In the genomic region with DNA sequence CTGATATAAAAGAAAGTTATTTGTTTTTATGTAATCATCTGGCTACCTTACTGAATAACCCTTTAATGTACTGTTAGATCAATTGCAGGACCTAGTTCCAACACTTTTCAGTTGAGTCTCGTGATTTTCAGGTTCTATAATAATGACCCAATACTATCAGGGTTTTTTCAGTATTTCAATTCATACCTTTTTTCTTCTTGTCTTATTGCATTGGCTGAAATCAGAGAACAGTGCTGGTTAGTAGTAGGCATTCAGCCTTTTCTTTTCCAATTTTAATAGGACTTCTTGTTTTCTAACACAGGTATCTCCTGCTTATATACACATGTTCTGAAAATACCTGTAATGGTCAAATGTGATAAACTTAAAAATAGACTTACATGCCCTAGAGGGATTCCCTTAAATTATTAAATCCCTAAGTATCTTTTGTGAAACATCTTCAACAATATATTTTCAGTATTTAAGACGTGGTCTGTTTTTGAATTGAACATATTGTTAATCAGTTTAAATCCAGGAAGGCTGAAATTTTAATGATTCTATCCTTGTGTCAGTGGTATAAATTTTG, we compare ENCODE assay signal across 40 cellular contexts. TPM values are rescaled to one million over a fixed set of nuclear protein-coding genes. Genes with fewer than 3 reads are reported as not detected.
"Had no signal": no experiment of that assay in that cellular context is flagged by ENCODE, and none has a peak within 500 bp of the region (broad histone marks: within the 10 kb centered on the region; RNA-seq: fewer than 3 reads in every experiment).

No MANE protein-coding gene starts in this region.

- H3K4me3 ChIP-seq: adrenal gland, ascending aorta, body of pancreas, breast epithelium, cardiac muscle cell had no signal

- H3K27ac Mint-ChIP-seq: activated naive CD4-positive, alpha-beta T cell treated with anti-CD3 and anti-CD28 coated beads for 36 hours; activated naive CD4-positive, alpha-beta T cell treated with anti-CD3 and anti-CD28 coated beads, Interleukin-2, amount 10 ng/mL, durations not matched to agents 7 days and 5 days; activated naive CD4-positive, alpha-beta T cell treated with anti-CD3 and anti-CD28 coated beads, Interleukin-2, amount 50 U/mL, for 24 hours; activated naive CD4-positive, alpha-beta T cell treated with anti-CD3 and anti-CD28 coated beads, Interleukin-2, amount 50 U/mL, for 72 hours; activated naive CD8-positive, alpha-beta T cell; activated naive CD8-positive, alpha-beta T cell treated with anti-CD3 and anti-CD28 coated beads for 36 hours; activated naive CD8-positive, alpha-beta T cell treated with anti-CD3 and anti-CD28 coated beads, Interleukin-2, amount 10 ng/mL, durations not matched to agents 7 days and 5 days; activated naive CD8-positive, alpha-beta T cell treated with anti-CD3 and anti-CD28 coated beads, Interleukin-2, amount 50 U/mL, for 24 hours; activated T-cell treated with anti-CD3 and anti-CD28 coated beads, Interleukin-2, amount 50 U/mL, for 24 hours; activated T-cell treated with anti-CD3 and anti-CD28 coated beads, Interleukin-2, amount 50 U/mL, for 72 hours; activated T-helper 1 cell treated with anti-CD3 and anti-CD28 coated beads, Interleukin-12 subunit alpha, Interleukin-12 subunit beta, Interleukin-2, Interleukin-4 antibody, amounts not matched to agents 30 ng/mL and 10 ng/mL and 1 ng/mL, durations not matched to agents 14 hours and 24 hours and 36 hours; activated T-helper 17 cell treated with anti-CD3 and anti-CD28 coated beads, Interleukin-2, amount 50 U/mL, for 72 hours; activated T-helper 2 cell treated with anti-CD3 and anti-CD28 coated beads, Interferon-gamma antibody, Interleukin-2, Interleukin-4, amounts not matched to agents 10 μg/mL and 5 μg/mL and 100 μg/mL, durations not matched to agents 14 hours and 24 hours and 36 hours; brain had no signal

- FAIRE-seq: astrocyte, bronchial epithelial cell, colon had no signal

- H3K27me3 Mint-ChIP-seq: activated naive CD4-positive, alpha-beta T cell treated with anti-CD3 and anti-CD28 coated beads, Interleukin-2, amount 50 U/mL, for 24 hours; activated T-cell treated with anti-CD3 and anti-CD28 coated beads, Interleukin-2, amount 50 U/mL, for 24 hours; activated T-helper 17 cell treated with anti-CD3 and anti-CD28 coated beads, Interleukin-2, amount 50 U/mL, for 72 hours; brain had no signal

- ATAC-seq: activated naive CD4-positive, alpha-beta T cell treated with anti-CD3 and anti-CD28 coated beads, Interleukin-2, amount 50 U/mL, for 72 hours; activated naive CD8-positive, alpha-beta T cell treated with anti-CD3 and anti-CD28 coated beads, Interleukin-2, amount 50 U/mL, for 24 hours; activated T-cell treated with anti-CD3 and anti-CD28 coated beads, Interleukin-2, amount 50 U/mL, for 4 hours; activated T-cell treated with anti-CD3 and anti-CD28 coated beads, Interleukin-2, amount 50 U/mL, for 72 hours; activated T-helper 17 cell treated with anti-CD3 and anti-CD28 coated beads, Interleukin-2, amount 50 U/mL, for 72 hours; body of pancreas had no signal

- DNase-seq: activated effector memory CD4-positive, alpha-beta T cell treated with anti-CD3 and anti-CD28 coated beads, Interleukin-2, amount 50 U/mL, for 16 hours; activated effector memory CD4-positive, alpha-beta T cell treated with Interleukin-2 at 50 U/mL for 16 hours; activated gamma-delta T cell; activated gamma-delta T cell treated with Interleukin-2 at 50 U/mL for 16 hours; activated naive CD4-positive, alpha-beta T cell; activated naive CD4-positive, alpha-beta T cell treated with anti-CD3 and anti-CD28 coated beads for 36 hours; activated naive CD4-positive, alpha-beta T cell treated with anti-CD3 and anti-CD28 coated beads, Interleukin-2, amount 10 ng/mL, durations not matched to agents 7 days and 5 days; activated naive CD4-positive, alpha-beta T cell treated with anti-CD3 and anti-CD28 coated beads, Interleukin-2, amount 50 U/mL, for 16 hours; activated naive CD4-positive, alpha-beta T cell treated with Interleukin-2 at 50 U/mL for 16 hours; activated naive CD8-positive, alpha-beta T cell treated with anti-CD3 and anti-CD28 coated beads for 36 hours; activated naive CD8-positive, alpha-beta T cell treated with anti-CD3 and anti-CD28 coated beads, Interleukin-2, amount 10 ng/mL, durations not matched to agents 7 days and 5 days; activated naive CD8-positive, alpha-beta T cell treated with anti-CD3 and anti-CD28 coated beads, Interleukin-2, amount 50 U/mL, for 24 hours; activated T-cell treated with anti-CD3 and anti-CD28 coated beads, Interleukin-2, amount 50 U/mL, for 24 hours; activated T-cell treated with anti-CD3 and anti-CD28 coated beads, Interleukin-2, amount 50 U/mL, for 4 hours; activated T-cell treated with anti-CD3 and anti-CD28 coated beads, Interleukin-2, amount 50 U/mL, for 48 hours; activated T-cell treated with anti-CD3 and anti-CD28 coated beads, Interleukin-2, amount 50 U/mL, for 72 hours; adrenal gland; amniotic stem cell; amygdala; anterior cingulate cortex; aorta; body of pancreas; brain microvascular endothelial cell; caudate nucleus; central memory CD4-positive, alpha-beta T cell; cerebellar nuclear complex had no signal

- H3K9me3 ChIP-seq: adrenal gland, body of pancreas, breast epithelium had no signal

- H3K36me3 Mint-ChIP-seq: activated naive CD4-positive, alpha-beta T cell treated with anti-CD3 and anti-CD28 coated beads, Interleukin-2, amount 10 ng/mL, durations not matched to agents 7 days and 5 days; activated naive CD4-positive, alpha-beta T cell treated with anti-CD3 and anti-CD28 coated beads, Interleukin-2, amount 50 U/mL, for 24 hours; activated naive CD4-positive, alpha-beta T cell treated with anti-CD3 and anti-CD28 coated beads, Interleukin-2, amount 50 U/mL, for 72 hours; activated naive CD8-positive, alpha-beta T cell; activated naive CD8-positive, alpha-beta T cell treated with anti-CD3 and anti-CD28 coated beads for 36 hours; activated naive CD8-positive, alpha-beta T cell treated with anti-CD3 and anti-CD28 coated beads, Interleukin-2, amount 10 ng/mL, durations not matched to agents 7 days and 5 days had no signal

- H3K4me1 Mint-ChIP-seq: activated naive CD4-positive, alpha-beta T cell treated with anti-CD3 and anti-CD28 coated beads, Interleukin-2, amount 10 ng/mL, durations not matched to agents 7 days and 5 days; activated naive CD4-positive, alpha-beta T cell treated with anti-CD3 and anti-CD28 coated beads, Interleukin-2, amount 50 U/mL, for 24 hours; activated naive CD8-positive, alpha-beta T cell treated with anti-CD3 and anti-CD28 coated beads for 36 hours; activated naive CD8-positive, alpha-beta T cell treated with anti-CD3 and anti-CD28 coated beads, Interleukin-2, amount 10 ng/mL, durations not matched to agents 7 days and 5 days; activated naive CD8-positive, alpha-beta T cell treated with anti-CD3 and anti-CD28 coated beads, Interleukin-2, amount 50 U/mL, for 24 hours; activated T-helper 17 cell treated with anti-CD3 and anti-CD28 coated beads, Interleukin-2, amount 50 U/mL, for 72 hours; central memory CD8-positive, alpha-beta T cell had no signal

- H3K27ac ChIP-seq: adrenal gland, ascending aorta, body of pancreas, brain microvascular endothelial cell, breast epithelium, cardiac muscle cell had no signal

- H3K27me3 ChIP-seq: adrenal gland, ascending aorta, body of pancreas, brain microvascular endothelial cell, breast epithelium, cardiac muscle cell had no signal

- H3K36me3 ChIP-seq: adrenal gland, ascending aorta, brain microvascular endothelial cell, breast epithelium, cardiac muscle cell had no signal

- H3K4me1 ChIP-seq: ascending aorta, body of pancreas, breast epithelium had no signal

- H3K4me3 Mint-ChIP-seq: activated naive CD4-positive, alpha-beta T cell treated with anti-CD3 and anti-CD28 coated beads for 36 hours; activated naive CD4-positive, alpha-beta T cell treated with anti-CD3 and anti-CD28 coated beads, Interleukin-2, amount 10 ng/mL, durations not matched to agents 7 days and 5 days; activated naive CD4-positive, alpha-beta T cell treated with anti-CD3 and anti-CD28 coated beads, Interleukin-2, amount 50 U/mL, for 24 hours; activated naive CD8-positive, alpha-beta T cell; activated naive CD8-positive, alpha-beta T cell treated with anti-CD3 and anti-CD28 coated beads for 36 hours; activated naive CD8-positive, alpha-beta T cell treated with anti-CD3 and anti-CD28 coated beads, Interleukin-2, amount 10 ng/mL, durations not matched to agents 7 days and 5 days; activated naive CD8-positive, alpha-beta T cell treated with anti-CD3 and anti-CD28 coated beads, Interleukin-2, amount 50 U/mL, for 24 hours; activated T-cell treated with anti-CD3 and anti-CD28 coated beads, Interleukin-2, amount 50 U/mL, for 24 hours; activated T-cell treated with anti-CD3 and anti-CD28 coated beads, Interleukin-2, amount 50 U/mL, for 4 hours; activated T-cell treated with anti-CD3 and anti-CD28 coated beads, Interleukin-2, amount 50 U/mL, for 72 hours; activated T-helper 1 cell treated with anti-CD3 and anti-CD28 coated beads, Interleukin-12 subunit alpha, Interleukin-12 subunit beta, Interleukin-2, Interleukin-4 antibody, amounts not matched to agents 30 ng/mL and 10 ng/mL and 1 ng/mL, durations not matched to agents 14 hours and 24 hours and 36 hours; activated T-helper 17 cell treated with anti-CD3 and anti-CD28 coated beads, Interleukin-2, amount 50 U/mL, for 72 hours; brain; central memory CD8-positive, alpha-beta T cell had no signal

- H3K9me3 Mint-ChIP-seq: activated naive CD4-positive, alpha-beta T cell treated with anti-CD3 and anti-CD28 coated beads for 36 hours; activated naive CD4-positive, alpha-beta T cell treated with anti-CD3 and anti-CD28 coated beads, Interleukin-2, amount 10 ng/mL, durations not matched to agents 7 days and 5 days; activated naive CD4-positive, alpha-beta T cell treated with anti-CD3 and anti-CD28 coated beads, Interleukin-2, amount 50 U/mL, for 72 hours; activated T-cell treated with anti-CD3 and anti-CD28 coated beads, Interleukin-2, amount 50 U/mL, for 72 hours; activated T-helper 1 cell treated with anti-CD3 and anti-CD28 coated beads, Interleukin-12 subunit alpha, Interleukin-12 subunit beta, Interleukin-2, Interleukin-4 antibody, amounts not matched to agents 30 ng/mL and 10 ng/mL and 1 ng/mL, durations not matched to agents 14 hours and 24 hours and 36 hours; activated T-helper 17 cell treated with anti-CD3 and anti-CD28 coated beads, Interleukin-2, amount 50 U/mL, for 72 hours; central memory CD8-positive, alpha-beta T cell had no signal

RNA-seq across cellular contexts. Expression of gene ZC3H12C, which starts 13.6 kb away (rescaled TPM):
- total RNA-seq: activated naive CD4-positive, alpha-beta T cell treated with anti-CD3 and anti-CD28 coated beads for 36 hours had no signal
